Comparison of ENCODE assay signal across 8 cellular contexts in genomic region chr17:78253946-78254672, GRCh38. TPM values are rescaled to one million over a fixed set of nuclear protein-coding genes. Genes with fewer than 3 reads are reported as not detected.
DNase-seq lines count a peak whose midpoint lies in the region; ATAC-seq and TF ChIP-seq lines count a peak whose summit lies in the region.

No MANE protein-coding gene starts in this region.

- no peaks in the 10 kb centered on the region for H3K9me3 ChIP-seq in lower lobe of right lung

- ATAC-seq in HG03354 (IDR thresholded peaks at IDR 0.05; ENCODE audit: poor library complexity, severe bottlenecking, unreplicated experiment), result peak; percentile 51
- peak; percentile 65 for ATAC-seq in activated CD8-positive, alpha-beta T cell treated with anti-CD3 and anti-CD28 coated beads, Interleukin-2, amount 10 ng/mL, durations not matched to agents 7 days and 5 days
- ATAC-seq in lower lobe of right lung, result peak; percentile 81 to 89
- no peak for ATAC-seq in HG03521 (IDR thresholded peaks at IDR 0.05; ENCODE audit: unreplicated experiment)

- H3K27me3 ChIP-seq in lower lobe of right lung (ENCODE audit: low read depth), result no peaks in the 10 kb centered on the region

- CTCF ChIA-PET in activated CD8-positive, alpha-beta T cell treated with anti-CD3 and anti-CD28 coated beads, Interleukin-2, amount 10 ng/mL, durations not matched to agents 7 days and 5 days (lab: Charles Lee), result interaction anchor here (2.1 to 2.4 kb wide), 2 partner anchors 9 to 168 kb away, joined by 6 to 9 read pairs; no protein-coding TSS in a partner anchor

- TF ChIP-seq CTCF in GM12864 (IDR thresholded peaks at IDR 0.05; ENCODE audit: low read depth, low read length, missing control alignments) (no peak), lower lobe of right lung (IDR thresholded peaks at IDR 0.05) (no peak)

- H3K27ac Mint-ChIP-seq in activated CD8-positive, alpha-beta T cell treated with anti-CD3 and anti-CD28 coated beads, Interleukin-2, amount 10 ng/mL, durations not matched to agents 7 days and 5 days, result peak overlapping the region; percentile 55

- no peaks in the 10 kb centered on the region for H3K36me3 ChIP-seq in lower lobe of right lung

- H3K4me1 Mint-ChIP-seq in activated CD8-positive, alpha-beta T cell treated with anti-CD3 and anti-CD28 coated beads, Interleukin-2, amount 10 ng/mL, durations not matched to agents 7 days and 5 days (ENCODE audit: low read depth), result peaks cover 42% of the 10 kb centered on the region

- peaks cover 68% of the 10 kb centered on the region for H3K4me1 ChIP-seq in lower lobe of right lung

- intact Hi-C loops in lower lobe of right lung (cut with DNase I), result no loop called here

- DNase-seq in GM12864 (ENCODE audit: low read depth) (no peak), NCI-H82 treated with DMSO at 0.1 percent for 48 hours (lab: John Stamatoyannopoulos, UW; ENCODE audit: unreplicated experiment) (peak; percentile 68), lower lobe of right lung (peak; percentile 93)
- DNase-seq in activated CD8-positive, alpha-beta T cell treated with anti-CD3 and anti-CD28 coated beads, Interleukin-2, amount 10 ng/mL, durations not matched to agents 7 days and 5 days, result peak; percentile 86
- DNase-seq in effector CD4-positive, alpha-beta T cell, result peak; percentile 77
- peak; percentile 73 to 79 for DNase-seq in stimulated activated CD4-positive, alpha-beta T cell treated with anti-CD3 and anti-CD28 coated beads, Interleukin-4, amount 100 ng/mL, for 48 hours (ENCODE audit: low read depth in 2 of 2)

- H3K9me3 Mint-ChIP-seq in activated CD8-positive, alpha-beta T cell treated with anti-CD3 and anti-CD28 coated beads, Interleukin-2, amount 10 ng/mL, durations not matched to agents 7 days and 5 days (ENCODE audit: insufficient read depth), result no peaks in the 10 kb centered on the region

- peaks cover 4% of the 10 kb centered on the region for H3K27me3 Mint-ChIP-seq in activated CD8-positive, alpha-beta T cell treated with anti-CD3 and anti-CD28 coated beads, Interleukin-2, amount 10 ng/mL, durations not matched to agents 7 days and 5 days (ENCODE audit: low read depth)

- H3K36me3 Mint-ChIP-seq in activated CD8-positive, alpha-beta T cell treated with anti-CD3 and anti-CD28 coated beads, Interleukin-2, amount 10 ng/mL, durations not matched to agents 7 days and 5 days (ENCODE audit: low read depth), result no peaks in the 10 kb centered on the region

- peak overlapping the region; percentile 72 for H3K4me3 Mint-ChIP-seq in activated CD8-positive, alpha-beta T cell treated with anti-CD3 and anti-CD28 coated beads, Interleukin-2, amount 10 ng/mL, durations not matched to agents 7 days and 5 days

- H3K4me3 ChIP-seq in GM12864 (ENCODE audit: low read depth, low read length) (peak overlapping the region; percentile 81), lower lobe of right lung (peak overlapping the region; percentile 93)

- peak overlapping the region; percentile 93 for H3K27ac ChIP-seq in lower lobe of right lung

- POLR2A ChIA-PET in activated CD8-positive, alpha-beta T cell treated with anti-CD3 and anti-CD28 coated beads, Interleukin-2, amount 10 ng/mL, durations not matched to agents 7 days and 5 days (lab: Charles Lee), result no interaction called here

RNA-seq across cellular contexts. Expression of gene TMEM235, which starts 22.7 kb away (rescaled TPM):
- total RNA-seq in activated CD8-positive, alpha-beta T cell treated with anti-CD3 and anti-CD28 coated beads, Interleukin-2, amount 10 ng/mL, durations not matched to agents 7 days and 5 days, result not detected
- total RNA-seq in lower lobe of right lung, result not detected

RNA-seq across cellular contexts. Expression of gene BIRC5, which starts 40.1 kb away (rescaled TPM):
- 100 to 1,000 TPM; 108 to 114 TPM for total RNA-seq in activated CD8-positive, alpha-beta T cell treated with anti-CD3 and anti-CD28 coated beads, Interleukin-2, amount 10 ng/mL, durations not matched to agents 7 days and 5 days
- 1.8 TPM for total RNA-seq in lower lobe of right lung

Comparison
In these comparisons a context has a peak if more than half of its experiments do, and no peak if none do; other contexts are left out.
1. RNA of gene BIRC5, which starts 40.1 kb away (total RNA-seq): 108 to 114 TPM in activated CD8-positive, alpha-beta T cell treated with anti-CD3 and anti-CD28 coated beads, Interleukin-2, amount 10 ng/mL, durations not matched to agents 7 days and 5 days; 1.8 TPM in lower lobe of right lung (single experiment); every median in the first group is over 10 times any median in the second.